ENCODE assay signal across 16 cellular contexts in genomic region chr12:109753959-109754358, GRCh38.
"Had no signal": no experiment of that assay in that cellular context is flagged by ENCODE, and none has a peak within 500 bp of the region (broad histone marks: within the 10 kb centered on the region; RNA-seq: fewer than 3 reads in every experiment).

No MANE protein-coding gene starts in this region.

- H3K9me3 ChIP-seq: prostate gland, thyroid gland had no signal

- H3K36me3 Mint-ChIP-seq: mesothelial cell of epicardium had no signal

- H3K27ac Mint-ChIP-seq: activated naive CD4-positive, alpha-beta T cell treated with anti-CD3 and anti-CD28 coated beads for 36 hours; mesothelial cell of epicardium; WTC11 had no signal

- H3K4me1 ChIP-seq: esophagus muscularis mucosa, prostate gland, thyroid gland had no signal

- H3K4me1 Mint-ChIP-seq: mesothelial cell of epicardium; naive thymus-derived CD8-positive, alpha-beta T cell had no signal

- H3K27me3 ChIP-seq: esophagus muscularis mucosa, thyroid gland had no signal

- H3K36me3 ChIP-seq: esophagus muscularis mucosa, prostate gland, thyroid gland had no signal

- DNase-seq: activated naive CD4-positive, alpha-beta T cell treated with anti-CD3 and anti-CD28 coated beads for 36 hours; caudate nucleus; effector memory CD4-positive, alpha-beta T cell; naive thymus-derived CD8-positive, alpha-beta T cell; stimulated activated CD4-positive, alpha-beta T cell treated with anti-CD3 and anti-CD28 coated beads, Interleukin-12 subunit alpha, Interleukin-12 subunit beta, amount 100 ng/mL, for 4 hours; stimulated activated CD4-positive, alpha-beta T cell treated with anti-CD3 and anti-CD28 coated beads, Interleukin-4, amount 100 ng/mL, for 4 hours; stimulated activated naive CD8-positive, alpha-beta T cell treated with anti-CD3 and anti-CD28 coated beads, Interleukin-15, Interleukin-2, amounts not matched to agents 100 U/mL and 50 U/mL, for 24 hours; substantia nigra; thyroid gland had no signal

- H3K4me3 ChIP-seq: esophagus muscularis mucosa, lung, prostate gland, SK-N-MC, thyroid gland had no signal

- ATAC-seq: left colon; naive thymus-derived CD8-positive, alpha-beta T cell; stimulated activated naive CD8-positive, alpha-beta T cell treated with anti-CD3 and anti-CD28 coated beads, Interleukin-15, Interleukin-2, amounts not matched to agents 100 U/mL and 50 U/mL, for 24 hours; WTC11 had no signal

- H3K27ac ChIP-seq: esophagus muscularis mucosa, prostate gland, SK-N-MC, thyroid gland had no signal

- H3K4me3 Mint-ChIP-seq: activated naive CD4-positive, alpha-beta T cell treated with anti-CD3 and anti-CD28 coated beads for 36 hours; mesothelial cell of epicardium; naive thymus-derived CD8-positive, alpha-beta T cell; WTC11 had no signal
